In genomic region chr5:141878186-141878770, GRCh38 we compare ENCODE assay signal across 8 cellular contexts. TPM values are rescaled to one million over a fixed set of nuclear protein-coding genes. Genes with fewer than 3 reads are reported as not detected.
DNase-seq lines count a peak whose midpoint lies in the region; ATAC-seq and FAIRE-seq lines count a peak whose summit lies in the region.

PCDH1 (minus strand) TSS chr5:141878410; CDS start chr5:141878262, 148 bp downstream.

- H3K9me3 ChIP-seq in SJSA1 (replicated peaks) (peaks cover 3% of the 10 kb centered on the region; the same call in 1 of the 2 replicates), small intestine (ENCODE audit: control insufficient read depth, low read depth) (no peaks in the 10 kb centered on the region)

- 0 to 1% (median 0%) methylated on average over 15 to 57 of the region's 64 CpGs for WGBS in small intestine, 3 donors

- no peak within 1 kb of the TSS for H3K27ac ChIP-seq in SJSA1
- H3K27ac ChIP-seq in cingulate gyrus (ENCODE audit: low read depth, low read length): peak within 1 kb of the TSS; percentile 99
- H3K27ac ChIP-seq in small intestine (ENCODE audit: low read depth in 1 of 2, low read length in 1 of 2): peak within 1 kb of the TSS; percentile 91 to 98

- H3K27me3 ChIP-seq in SJSA1 (replicated peaks) (peaks cover 96% of the 10 kb centered on the region), small intestine (ENCODE audit: control insufficient read depth in 2 of 2, insufficient read depth in 2 of 2, low read length in 2 of 2) (peaks cover 0 to 28% of the 10 kb centered on the region in 2 donors)

- H3K4me3 ChIP-seq in SJSA1: peak within 1 kb of the TSS; percentile 32
- H3K4me3 ChIP-seq in small intestine (ENCODE audit: low read depth in 1 of 2, low read length in 2 of 2): peak within 1 kb of the TSS; percentile 74 to 84

- no peak for ATAC-seq in HG03354 (IDR thresholded peaks at IDR 0.05; ENCODE audit: poor library complexity, severe bottlenecking, unreplicated experiment)

- peaks cover 16% of the 10 kb centered on the region for H3K4me1 ChIP-seq in SJSA1 (replicated peaks)
- H3K4me1 ChIP-seq in small intestine (ENCODE audit: control insufficient read depth in 2 of 2, insufficient read depth in 1 of 2, low read depth in 1 of 2, low read length in 1 of 2): peaks cover 0 to 2% of the 10 kb centered on the region in 2 donors

- DNase-seq in NCI-H82 (lab: John Stamatoyannopoulos, UW): peak; percentile 29
- no peak for DNase-seq in NCI-H82 treated with DMSO at 0.1 percent for 48 hours (lab: John Stamatoyannopoulos, UW; ENCODE audit: unreplicated experiment)
- no peak for DNase-seq in SJSA1 (ENCODE audit: low read depth in 1 of 2, low spot score in 2 of 2)
- peak; percentile 45 for DNase-seq in kidney tubule cell (ENCODE audit: low spot score)
- DNase-seq in small intestine: peak; percentile 63
- DNase-seq in NK-92 (lab: John Stamatoyannopoulos, UW; ENCODE audit: unreplicated experiment): no peak

- no peak for FAIRE-seq in small intestine (lab: Jason Lieb, UNC)

- H3K36me3 ChIP-seq in SJSA1 (no peaks in the 10 kb centered on the region), small intestine (ENCODE audit: control insufficient read depth in 2 of 2, insufficient read depth in 2 of 2, low read length in 2 of 2) (no peaks in the 10 kb centered on the region)

RNA-seq across cellular contexts. Expression of gene PCDH1, which starts in this region (rescaled TPM):
- 0.53 TPM in 1 of 2 replicates, not detected in the other for total RNA-seq in SJSA1 (2014; rRNA removed; shearing (Covaris generic))
- 10 to 100 TPM; 15.7 to 43.9 (median 15.9) TPM for polyA plus RNA-seq in small intestine

Comparison
In these comparisons a context has a peak if more than half of its experiments do, and no peak if none do; other contexts are left out.
1. DNase-seq: peak in NCI-H82 (single experiment), kidney tubule cell (single experiment) and small intestine (single experiment); none in NCI-H82 treated with DMSO at 0.1 percent for 48 hours (single experiment), SJSA1 (0 of 2) and NK-92 (single experiment).